In genomic region chr10:133087679-133088523, GRCh38 we compare ENCODE assay signal across 15 cellular contexts. TPM values are rescaled to one million over a fixed set of nuclear protein-coding genes. Genes with fewer than 3 reads are reported as not detected.
DNase-seq lines count a peak whose midpoint lies in the region; ATAC-seq, FAIRE-seq and TF ChIP-seq lines count a peak whose summit lies in the region.
"Had no signal": no experiment of that assay in that cellular context is flagged by ENCODE, and none has a peak within 500 bp of the region (broad histone marks: within the 10 kb centered on the region; RNA-seq: fewer than 3 reads in every experiment).

TSS of gene ADGRA1 (plus strand) at chr10:133087924. CDS start at chr10:133088910, 986 bp downstream.

- H2BK15ac ChIP-seq in H9 (ENCODE audit: low read depth, low read length), result no peak within 1 kb of the TSS
- no peak within 1 kb of the TSS for H2BK15ac ChIP-seq in mesendoderm (replicated peaks; ENCODE audit: low read depth)

- no peaks in the 10 kb centered on the region for H3K79me2 ChIP-seq in H9 (ENCODE audit: insufficient read depth, low read length)
- no peaks in the 10 kb centered on the region for H3K79me2 ChIP-seq in mesendoderm (ENCODE audit: control insufficient read depth, insufficient read depth, low read length)

- no peak within 1 kb of the TSS for H2BK12ac ChIP-seq in H9 (ENCODE audit: insufficient read length, low read depth, low read length)

- H3K27me3 Mint-ChIP-seq in H9 (ENCODE audit: low read depth), result peaks cover 75% of the 10 kb centered on the region
- peaks cover 60% of the 10 kb centered on the region for H3K27me3 Mint-ChIP-seq in stimulated activated memory B cell treated with anti-CD40 and anti-IgM and Interleukin-4, amounts not matched to agents 10 μg/mL and 1 μg/mL and 100 μg/mL, for 72 hours
- peaks cover 15% of the 10 kb centered on the region for H3K27me3 Mint-ChIP-seq in activated CD4-positive, alpha-beta memory T cell treated with anti-CD3 and anti-CD28 coated beads, Interleukin-2, amount 10 ng/mL, durations not matched to agents 7 days and 5 days

- H3K79me1 ChIP-seq in H9 (ENCODE audit: insufficient read depth, low read depth, low read length, poor library complexity, severe bottlenecking) (no peaks in the 10 kb centered on the region), mesendoderm (ENCODE audit: low read length) (no peaks in the 10 kb centered on the region)

- no peaks in the 10 kb centered on the region for H3K9me3 ChIP-seq in A549
- H3K9me3 ChIP-seq in H9 (ENCODE audit: control insufficient read depth, low read depth, low read length), result no peaks in the 10 kb centered on the region
- H3K9me3 ChIP-seq in ascending aorta, result no peaks in the 10 kb centered on the region
- H3K9me3 ChIP-seq: HAP-1, uterus had no signal

- H3K4me1 Mint-ChIP-seq in H9, result peaks cover 2 to 9% of the 10 kb centered on the region in 2 experiments; a peak in 3 of 4 replicates
- no peaks in the 10 kb centered on the region for H3K4me1 Mint-ChIP-seq in stimulated activated memory B cell treated with anti-CD40 and anti-IgM and Interleukin-4, amounts not matched to agents 10 μg/mL and 1 μg/mL and 100 μg/mL, for 72 hours
- H3K4me1 Mint-ChIP-seq in activated CD4-positive, alpha-beta memory T cell treated with anti-CD3 and anti-CD28 coated beads, Interleukin-2, amount 10 ng/mL, durations not matched to agents 7 days and 5 days, result peaks cover 2% of the 10 kb centered on the region

- H2BK20ac ChIP-seq in H9 (ENCODE audit: low read depth, low read length, poor library complexity, severe bottlenecking), result no peak within 1 kb of the TSS

- no peaks in the 10 kb centered on the region for H4K20me1 ChIP-seq in H9 (ENCODE audit: control insufficient read depth, insufficient read depth, insufficient read length)

- peak; percentile 19 to 37; a peak in 3 of 6 replicates for ATAC-seq in A549
- ATAC-seq in stimulated activated memory B cell treated with anti-CD40 and anti-IgM and Interleukin-4, amounts not matched to agents 10 μg/mL and 1 μg/mL and 100 μg/mL, for 72 hours, result no peak

- no peak within 1 kb of the TSS for H2AFZ ChIP-seq in H9 (ENCODE audit: low read length)

- DNase-seq in A549 (ENCODE audit: low read depth in 1 of 2, low spot score in 1 of 2), result no peak
- DNase-seq in H9, result peak; percentile 67
- peak; percentile 74 for DNase-seq in cerebellum (ENCODE audit: low spot score)
- DNase-seq in mesendoderm, result peak; percentile 32
- DNase-seq in activated CD4-positive, alpha-beta memory T cell treated with anti-CD3 and anti-CD28 coated beads, Interleukin-2, amount 10 ng/mL, durations not matched to agents 7 days and 5 days, result no peak
- DNase-seq in ascending aorta (ENCODE audit: low spot score in 2 of 2), result no peak
- no peak for DNase-seq in RKO (ENCODE audit: low spot score)
- DNase-seq: CD8-positive, alpha-beta memory T cell; NCI-H526 treated with DMSO at 0.1 percent for 48 hours; T-helper 9 cell; uterus had no signal

- H4K91ac ChIP-seq in H9 (ENCODE audit: insufficient read length, low read depth, low read length), result no peak within 1 kb of the TSS

- H3K27ac Mint-ChIP-seq in H9, result no peak within 1 kb of the TSS
- no peak within 1 kb of the TSS for H3K27ac Mint-ChIP-seq in stimulated activated memory B cell treated with anti-CD40 and anti-IgM and Interleukin-4, amounts not matched to agents 10 μg/mL and 1 μg/mL and 100 μg/mL, for 72 hours
- H3K27ac Mint-ChIP-seq in activated CD4-positive, alpha-beta memory T cell treated with anti-CD3 and anti-CD28 coated beads, Interleukin-2, amount 10 ng/mL, durations not matched to agents 7 days and 5 days, result no peak within 1 kb of the TSS
- H3K27ac Mint-ChIP-seq: activated T-helper 1 cell treated with anti-CD3 and anti-CD28 coated beads, Interleukin-12 subunit alpha, Interleukin-12 subunit beta, Interleukin-2, Interleukin-4 antibody, amounts not matched to agents 30 ng/mL and 10 ng/mL and 1 ng/mL, durations not matched to agents 14 hours and 24 hours and 36 hours; CD8-positive, alpha-beta memory T cell; memory B cell had no signal

- H3K9me3 Mint-ChIP-seq in H9, result no peaks in the 10 kb centered on the region
- peaks cover 4% of the 10 kb centered on the region for H3K9me3 Mint-ChIP-seq in stimulated activated memory B cell treated with anti-CD40 and anti-IgM and Interleukin-4, amounts not matched to agents 10 μg/mL and 1 μg/mL and 100 μg/mL, for 72 hours
- no peaks in the 10 kb centered on the region for H3K9me3 Mint-ChIP-seq in activated CD4-positive, alpha-beta memory T cell treated with anti-CD3 and anti-CD28 coated beads, Interleukin-2, amount 10 ng/mL, durations not matched to agents 7 days and 5 days
- H3K9me3 Mint-ChIP-seq: activated T-helper 1 cell treated with anti-CD3 and anti-CD28 coated beads, Interleukin-12 subunit alpha, Interleukin-12 subunit beta, Interleukin-2, Interleukin-4 antibody, amounts not matched to agents 30 ng/mL and 10 ng/mL and 1 ng/mL, durations not matched to agents 14 hours and 24 hours and 36 hours; CD8-positive, alpha-beta memory T cell had no signal

- H2BK5ac ChIP-seq in H9 (ENCODE audit: insufficient read length, low read length), result no peak within 1 kb of the TSS
- no peak within 1 kb of the TSS for H2BK5ac ChIP-seq in mesendoderm (ENCODE audit: low read length)

- H3K27me3 ChIP-seq in H9 (ENCODE audit: insufficient read depth, low read length) (peaks cover 18% of the 10 kb centered on the region), mesendoderm (ENCODE audit: insufficient read depth, low read length, poor library complexity) (peaks cover 26% of the 10 kb centered on the region), ascending aorta (no peaks in the 10 kb centered on the region)

- H3K4me3 Mint-ChIP-seq in H9, result peak within 1 kb of the TSS; percentile 55 to 78
- no peak within 1 kb of the TSS for H3K4me3 Mint-ChIP-seq in stimulated activated memory B cell treated with anti-CD40 and anti-IgM and Interleukin-4, amounts not matched to agents 10 μg/mL and 1 μg/mL and 100 μg/mL, for 72 hours
- no peak within 1 kb of the TSS for H3K4me3 Mint-ChIP-seq in activated CD4-positive, alpha-beta memory T cell treated with anti-CD3 and anti-CD28 coated beads, Interleukin-2, amount 10 ng/mL, durations not matched to agents 7 days and 5 days
- H3K4me3 Mint-ChIP-seq: activated T-helper 1 cell treated with anti-CD3 and anti-CD28 coated beads, Interleukin-12 subunit alpha, Interleukin-12 subunit beta, Interleukin-2, Interleukin-4 antibody, amounts not matched to agents 30 ng/mL and 10 ng/mL and 1 ng/mL, durations not matched to agents 14 hours and 24 hours and 36 hours; CD8-positive, alpha-beta memory T cell; memory B cell had no signal

- H3K23ac ChIP-seq in H9 (ENCODE audit: insufficient read length, low read depth, low read length) (no peak within 1 kb of the TSS), mesendoderm (ENCODE audit: low read length) (no peak within 1 kb of the TSS)

- H2BK120ac ChIP-seq in H9 (ENCODE audit: low read depth, low read length, poor library complexity, severe bottlenecking) (no peak within 1 kb of the TSS), mesendoderm (ENCODE audit: low read depth, low read length) (no peak within 1 kb of the TSS)

- no peak for TF ChIP-seq RAD21 in A549 (conservative IDR thresholded peaks at IDR 0.05 in 1 of 2, IDR thresholded peaks at IDR 0.05 in 1 of 2)

- H4K5ac ChIP-seq in H9 (ENCODE audit: insufficient read length, low read depth, low read length) (no peak within 1 kb of the TSS), mesendoderm (ENCODE audit: low read length) (no peak within 1 kb of the TSS)

- WGBS in A549 (ENCODE audit: missing lambda C conversion rate), result 8% methylated on average over 15 of the region's 114 CpGs
- WGBS in H9 (ENCODE audit: extremely low coverage, insufficient read length, low lambda C conversion rate), result no CpG with 5 or more reads among the region's 114 CpGs
- no CpG with 5 or more reads among the region's 114 CpGs for WGBS in mesendoderm (ENCODE audit: extremely low coverage, insufficient coverage, low lambda C conversion rate)

- H3K27ac ChIP-seq in A549 (no peak within 1 kb of the TSS), H9 (ENCODE audit: insufficient read length, low read depth, low read length) (no peak within 1 kb of the TSS), mesendoderm (ENCODE audit: low read depth, low read length) (no peak within 1 kb of the TSS), ascending aorta (no peak within 1 kb of the TSS)
- H3K27ac ChIP-seq: uterus had no signal

- CTCF ChIA-PET in A549 (lab: Yijun Ruan, JAX), result no interaction called here
- CTCF ChIA-PET in activated CD4-positive, alpha-beta memory T cell treated with anti-CD3 and anti-CD28 coated beads, Interleukin-2, amount 10 ng/mL, durations not matched to agents 7 days and 5 days (lab: Charles Lee), result no interaction called here

- TF ChIP-seq CTCF in A549 (IDR thresholded peaks at IDR 0.05) (no peak), H9 (conservative IDR thresholded peaks at IDR 0.05) (no peak), ascending aorta (IDR thresholded peaks at IDR 0.05) (no peak)

- no peaks in the 10 kb centered on the region; a peak in 1 of 7 replicates for H3K36me3 Mint-ChIP-seq in H9 (ENCODE audit: insufficient read depth in 1 of 3, low read depth in 3 of 3)
- H3K36me3 Mint-ChIP-seq in stimulated activated memory B cell treated with anti-CD40 and anti-IgM and Interleukin-4, amounts not matched to agents 10 μg/mL and 1 μg/mL and 100 μg/mL, for 72 hours, result no peaks in the 10 kb centered on the region
- H3K36me3 Mint-ChIP-seq in activated CD4-positive, alpha-beta memory T cell treated with anti-CD3 and anti-CD28 coated beads, Interleukin-2, amount 10 ng/mL, durations not matched to agents 7 days and 5 days (ENCODE audit: low read depth), result no peaks in the 10 kb centered on the region
- H3K36me3 Mint-ChIP-seq: CD8-positive, alpha-beta memory T cell; memory B cell had no signal

- H3K56ac ChIP-seq in H9 (ENCODE audit: insufficient read length, low read depth, low read length), result no peak within 1 kb of the TSS
- H3K56ac ChIP-seq in mesendoderm (ENCODE audit: low read length), result peak within 1 kb of the TSS; percentile 34

- H3K4me3 ChIP-seq in A549 (peak within 1 kb of the TSS; percentile 40), mesendoderm (ENCODE audit: low read length) (no peak within 1 kb of the TSS), ascending aorta (peak within 1 kb of the TSS in 1 of 2 donors; percentile 42)
- H3K4me3 ChIP-seq: HAP-1, uterus had no signal

- TF ChIP-seq EP300 in A549 (IDR thresholded peaks at IDR 0.05), result no peak

- no peak for TF ChIP-seq POLR2A in A549 (IDR thresholded peaks at IDR 0.05; ENCODE audit: low read length)

- POLR2A ChIA-PET in A549 (lab: Yijun Ruan, JAX), result no interaction called here
- POLR2A ChIA-PET in activated CD4-positive, alpha-beta memory T cell treated with anti-CD3 and anti-CD28 coated beads, Interleukin-2, amount 10 ng/mL, durations not matched to agents 7 days and 5 days (lab: Charles Lee), result no interaction called here

- no peak within 1 kb of the TSS for H3K9ac ChIP-seq in H9 (ENCODE audit: extremely low read depth, insufficient read length, low read length)
- no peak within 1 kb of the TSS for H3K9ac ChIP-seq in mesendoderm (ENCODE audit: low read length)

- H3K23me2 ChIP-seq in H9 (ENCODE audit: insufficient read length, low read depth, low read length, poor library complexity, severe bottlenecking), result peaks cover 9% of the 10 kb centered on the region

- intact Hi-C loops in ascending aorta (cut with DNase I), result no loop called here

- no peak within 1 kb of the TSS; the same call in 1 of the 2 replicates for H3K14ac ChIP-seq in H9 (ENCODE audit: insufficient read depth, low read length)

- H2AK5ac ChIP-seq in H9 (ENCODE audit: insufficient read length, low read length) (no peak within 1 kb of the TSS), mesendoderm (ENCODE audit: low read length) (no peak within 1 kb of the TSS)

- no peaks in the 10 kb centered on the region for H3K36me3 ChIP-seq in mesendoderm (ENCODE audit: control insufficient read depth, insufficient read depth, low read length)
- no peaks in the 10 kb centered on the region for H3K36me3 ChIP-seq in ascending aorta
- H3K36me3 ChIP-seq: HAP-1, uterus had no signal

- H3K4me2 ChIP-seq in A549, result peak within 1 kb of the TSS; percentile 88
- H3K4me2 ChIP-seq in H9 (ENCODE audit: insufficient read depth, insufficient read length, low read length), result peak within 1 kb of the TSS; percentile 27
- H3K4me2 ChIP-seq in mesendoderm (ENCODE audit: low read length), result peak within 1 kb of the TSS; percentile 29

- peaks cover 10% of the 10 kb centered on the region; the same call in 2 of the 3 replicates for H3K4me1 ChIP-seq in A549
- H3K4me1 ChIP-seq in H9 (ENCODE audit: insufficient read depth, low read length), result no peaks in the 10 kb centered on the region
- H3K4me1 ChIP-seq in mesendoderm (ENCODE audit: control insufficient read depth, low read depth, low read length), result no peaks in the 10 kb centered on the region
- no peaks in the 10 kb centered on the region for H3K4me1 ChIP-seq in ascending aorta
- H3K4me1 ChIP-seq: HAP-1 had no signal

- no peak within 1 kb of the TSS for H3T11ph ChIP-seq in H9 (ENCODE audit: low read length)

- H3K4ac ChIP-seq in H9 (ENCODE audit: low read depth, low read length) (no peak within 1 kb of the TSS), mesendoderm (ENCODE audit: low read depth, low read length) (no peak within 1 kb of the TSS)

- H3K18ac ChIP-seq in H9 (ENCODE audit: insufficient read length, low read depth, low read length), result no peak within 1 kb of the TSS
- H3K18ac ChIP-seq in mesendoderm (ENCODE audit: low read length), result no peak within 1 kb of the TSS

- no peak within 1 kb of the TSS for H4K8ac ChIP-seq in H9 (replicated peaks; ENCODE audit: insufficient read length, low read depth, low read length)
- no peak within 1 kb of the TSS for H4K8ac ChIP-seq in mesendoderm (ENCODE audit: low read depth, low read length)

- no peak for FAIRE-seq in A549 (lab: Jason Lieb, UNC)

RNA-seq across cellular contexts. Expression of gene ADGRA1, which starts in this region (rescaled TPM):
- polyA plus RNA-seq in A549 (2011; rRNA removed) (not detected in 2 replicates), A549 (2017; fragmentation: RNase III; extraction: RNeasy Plus Mini Kit Qiagen cat#74134 plus additional on column Dnase treatment) (0.03 TPM in 1 of 3 replicates, not detected in the others)
- polyA plus RNA-seq in A549 (2012; cell fraction: cytosol; rRNA removed), result not detected in 2 replicates
- 0.02 TPM in 1 of 2 replicates, not detected in the other for polyA plus RNA-seq in A549 (2012; cell fraction: nucleus; rRNA removed)
- polyA minus RNA-seq in A549 (2011; rRNA and poly(A)+ RNA removed), result not detected in 2 replicates
- total RNA-seq in H9 (2021) (0.11 and 0.13 TPM in 2 replicates), cerebellum (3.4 TPM), ascending aorta (not detected)
- 0.01 TPM for polyA plus RNA-seq in mesendoderm (2013, experiment 1 of 2)
- polyA plus RNA-seq in mesendoderm (2013, experiment 2 of 2), result 0.03 TPM
- total RNA-seq in activated CD4-positive, alpha-beta memory T cell treated with anti-CD3 and anti-CD28 coated beads, Interleukin-2, amount 10 ng/mL, durations not matched to agents 7 days and 5 days, result not detected
- total RNA-seq: activated T-helper 1 cell treated with anti-CD3 and anti-CD28 coated beads, Interleukin-12 subunit alpha, Interleukin-12 subunit beta, Interleukin-2, Interleukin-4 antibody, amounts not matched to agents 30 ng/mL and 10 ng/mL and 1 ng/mL, durations not matched to agents 14 hours and 24 hours and 36 hours; CD8-positive, alpha-beta memory T cell had no signal
- polyA plus RNA-seq: CD8-positive, alpha-beta memory T cell had no signal

Comparison
In these comparisons a context has a peak if more than half of its experiments do, and no peak if none do; other contexts are left out.
1. Peak in ATAC-seq, H3K4me3 ChIP-seq and H3K4me2 ChIP-seq in A549; RNA of the gene not detected or under 1 TPM.
2. Peak in DNase-seq and H3K4me2 ChIP-seq in H9; RNA of the gene not detected or under 1 TPM.
3. DNase-seq: peak in cerebellum (single experiment) and mesendoderm (single experiment); none in A549 (0 of 2), activated CD4-positive, alpha-beta memory T cell treated with anti-CD3 and anti-CD28 coated beads, Interleukin-2, amount 10 ng/mL, durations not matched to agents 7 days and 5 days (single experiment), ascending aorta (0 of 2) and RKO (single experiment).
4. H3K4me2 ChIP-seq: peak in every context shown above with its lines; median percentile 88 in A549; 29 in mesendoderm; 27 in H9.
5. H3K4me3 Mint-ChIP-seq: peak in H9 (2 of 2); none in stimulated activated memory B cell treated with anti-CD40 and anti-IgM and Interleukin-4, amounts not matched to agents 10 μg/mL and 1 μg/mL and 100 μg/mL, for 72 hours (single experiment) and activated CD4-positive, alpha-beta memory T cell treated with anti-CD3 and anti-CD28 coated beads, Interleukin-2, amount 10 ng/mL, durations not matched to agents 7 days and 5 days (single experiment).